ENCODE assay signal across 12 cellular contexts in the genomic region with DNA sequence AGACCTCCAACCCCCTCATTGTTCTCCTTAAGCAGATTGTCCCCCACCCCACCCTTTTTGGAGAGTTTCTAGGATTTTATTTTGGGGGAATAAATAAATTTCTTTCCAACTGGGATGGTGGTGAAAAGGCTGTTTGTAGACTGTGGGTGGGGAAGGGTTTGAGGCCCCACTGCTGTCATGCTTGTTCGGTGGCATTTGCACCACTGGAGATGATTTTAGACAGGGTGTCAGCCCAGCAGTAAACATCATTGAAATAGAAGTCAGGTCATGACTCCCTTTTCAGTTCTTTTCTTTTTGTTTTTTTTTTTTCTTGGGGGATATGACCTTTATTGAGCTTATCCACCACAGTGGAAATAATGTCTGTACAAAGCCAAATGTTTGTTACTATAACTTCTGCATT. TPM values are rescaled to one million over a fixed set of nuclear protein-coding genes. Genes with fewer than 3 reads are reported as not detected.
DNase-seq lines count a peak whose midpoint lies in the region; ATAC-seq and TF ChIP-seq lines count a peak whose summit lies in the region.
"Had no signal": no experiment of that assay in that cellular context is flagged by ENCODE, and none has a peak within 500 bp of the region (broad histone marks: within the 10 kb centered on the region; RNA-seq: fewer than 3 reads in every experiment).

No MANE protein-coding gene starts in this region.

- ATAC-seq in activated CD8-positive, alpha-beta T cell treated with anti-CD3 and anti-CD28 coated beads for 36 hours, result peak; percentile 37
- peak; percentile 45 for ATAC-seq in stimulated activated naive CD8-positive, alpha-beta T cell treated with anti-CD3 and anti-CD28 coated beads, Interleukin-15, Interleukin-2, amounts not matched to agents 100 U/mL and 50 U/mL, for 24 hours
- ATAC-seq in GM21526 (IDR thresholded peaks at IDR 0.05; ENCODE audit: low FRiP score, unreplicated experiment) (no peak), HG03469 (IDR thresholded peaks at IDR 0.05; ENCODE audit: unreplicated experiment) (no peak)

- no peak for TF ChIP-seq CTCF in activated CD8-positive, alpha-beta T cell treated with anti-CD3 and anti-CD28 coated beads for 36 hours (IDR thresholded peaks at IDR 0.05)

- peaks cover 76% of the 10 kb centered on the region for H3K4me1 Mint-ChIP-seq in activated naive CD4-positive, alpha-beta T cell treated with anti-CD3 and anti-CD28 coated beads, Interleukin-2, amount 10 ng/mL, durations not matched to agents 7 days and 5 days
- H3K4me1 Mint-ChIP-seq in activated CD8-positive, alpha-beta T cell treated with anti-CD3 and anti-CD28 coated beads for 36 hours (ENCODE audit: low read depth), result peaks cover 80% of the 10 kb centered on the region
- H3K4me1 Mint-ChIP-seq in immature natural killer cell, result peaks cover 69 to 81% of the 10 kb centered on the region in 2 donors

- no peak for DNase-seq in activated naive CD4-positive, alpha-beta T cell treated with anti-CD3 and anti-CD28 coated beads, Interleukin-2, amount 10 ng/mL, durations not matched to agents 7 days and 5 days
- no peak for DNase-seq in activated naive CD4-positive, alpha-beta T cell (lab: John Stamatoyannopoulos, UW)
- DNase-seq in activated CD8-positive, alpha-beta T cell treated with anti-CD3 and anti-CD28 coated beads for 36 hours, result peak; percentile 37
- DNase-seq in immature natural killer cell (no peak), NCI-H146 (lab: John Stamatoyannopoulos, UW) (no peak)
- DNase-seq in stimulated activated naive CD8-positive, alpha-beta T cell treated with anti-CD3 and anti-CD28 coated beads, Interleukin-15, Interleukin-2, amounts not matched to agents 100 U/mL and 50 U/mL, for 24 hours, result no peak
- DNase-seq: dermis blood vessel endothelial cell, NCI-H2029 treated with DMSO at 0.1 percent for 48 hours, posterior cingulate gyrus, transverse colon had no signal

- H3K27me3 Mint-ChIP-seq in activated naive CD4-positive, alpha-beta T cell treated with anti-CD3 and anti-CD28 coated beads, Interleukin-2, amount 10 ng/mL, durations not matched to agents 7 days and 5 days, result no peaks in the 10 kb centered on the region
- no peaks in the 10 kb centered on the region for H3K27me3 Mint-ChIP-seq in activated CD8-positive, alpha-beta T cell treated with anti-CD3 and anti-CD28 coated beads for 36 hours
- peaks cover 0 to 7% (median 6%) of the 10 kb centered on the region in 3 donors for H3K27me3 Mint-ChIP-seq in immature natural killer cell (ENCODE audit: low read depth in 3 of 3)

- CTCF ChIA-PET in activated naive CD4-positive, alpha-beta T cell treated with anti-CD3 and anti-CD28 coated beads, Interleukin-2, amount 10 ng/mL, durations not matched to agents 7 days and 5 days (lab: Charles Lee), result interaction anchor here (0.8 to 2.2 kb wide), 6 partner anchors 10 to 35 kb away, joined by 3 to 13 read pairs (median 4); partner anchors contain the start of gene UBAC2
- CTCF ChIA-PET in activated CD8-positive, alpha-beta T cell treated with anti-CD3 and anti-CD28 coated beads for 36 hours (lab: Charles Lee), result interaction anchor here (0.9 to 1.6 kb wide), 10 partner anchors 8 to 126 kb away, joined by 3 to 6 read pairs (median 4); partner anchors contain the start of genes GPR18 and UBAC2

- peaks cover 47% of the 10 kb centered on the region for H3K36me3 Mint-ChIP-seq in activated naive CD4-positive, alpha-beta T cell treated with anti-CD3 and anti-CD28 coated beads, Interleukin-2, amount 10 ng/mL, durations not matched to agents 7 days and 5 days
- peaks cover 38% of the 10 kb centered on the region for H3K36me3 Mint-ChIP-seq in activated CD8-positive, alpha-beta T cell treated with anti-CD3 and anti-CD28 coated beads for 36 hours (ENCODE audit: low read depth)
- peaks cover 0 to 3% (median 3%) of the 10 kb centered on the region in 3 donors for H3K36me3 Mint-ChIP-seq in immature natural killer cell

- peak overlapping the region; percentile 73 for H3K4me3 Mint-ChIP-seq in activated naive CD4-positive, alpha-beta T cell treated with anti-CD3 and anti-CD28 coated beads, Interleukin-2, amount 10 ng/mL, durations not matched to agents 7 days and 5 days
- H3K4me3 Mint-ChIP-seq in activated CD8-positive, alpha-beta T cell treated with anti-CD3 and anti-CD28 coated beads for 36 hours, result peak overlapping the region; percentile 74
- H3K4me3 Mint-ChIP-seq in immature natural killer cell, result peak overlapping the region; percentile 85 to 93 (median 89)

- no peaks in the 10 kb centered on the region for H3K9me3 Mint-ChIP-seq in activated naive CD4-positive, alpha-beta T cell treated with anti-CD3 and anti-CD28 coated beads, Interleukin-2, amount 10 ng/mL, durations not matched to agents 7 days and 5 days
- H3K9me3 Mint-ChIP-seq in activated CD8-positive, alpha-beta T cell treated with anti-CD3 and anti-CD28 coated beads for 36 hours, result no peaks in the 10 kb centered on the region
- no peaks in the 10 kb centered on the region for H3K9me3 Mint-ChIP-seq in immature natural killer cell

- POLR2A ChIA-PET in activated CD8-positive, alpha-beta T cell treated with anti-CD3 and anti-CD28 coated beads for 36 hours (lab: Charles Lee), result interaction anchor here (0.6 to 6.2 kb wide), 9 partner anchors 13 to 159 kb away, joined by 3 to 91 read pairs (median 4); partner anchors contain the start of gene UBAC2

- H3K27ac Mint-ChIP-seq in activated naive CD4-positive, alpha-beta T cell treated with anti-CD3 and anti-CD28 coated beads, Interleukin-2, amount 10 ng/mL, durations not matched to agents 7 days and 5 days, result peak overlapping the region; percentile 97
- H3K27ac Mint-ChIP-seq in activated CD8-positive, alpha-beta T cell treated with anti-CD3 and anti-CD28 coated beads for 36 hours, result peak overlapping the region; percentile 91
- peak overlapping the region; percentile 93 to 96 (median 94) for H3K27ac Mint-ChIP-seq in immature natural killer cell

- intact Hi-C loops in activated CD8-positive, alpha-beta T cell treated with anti-CD3 and anti-CD28 coated beads for 36 hours (cut with micrococcal nuclease), result loop anchor here (2.0 to 5.0 kb wide), 3 partner anchors 14 to 43 kb away; partner anchors contain the start of genes GPR18 and UBAC2

RNA-seq across cellular contexts. Expression of gene UBAC2, which starts 14.0 kb away (rescaled TPM):
- 10 to 100 TPM; 63.7 to 68.4 TPM for total RNA-seq in activated CD8-positive, alpha-beta T cell treated with anti-CD3 and anti-CD28 coated beads for 36 hours
- polyA plus RNA-seq in immature natural killer cell, result 100 to 1,000 TPM; 114 to 130 (median 115) TPM

RNA-seq across cellular contexts. Expression of gene GPR18, which starts 43.5 kb away (rescaled TPM):
- total RNA-seq in activated CD8-positive, alpha-beta T cell treated with anti-CD3 and anti-CD28 coated beads for 36 hours, result 10 to 100 TPM; 11.4 to 11.6 TPM
- 10 to 100 TPM; 10.1 to 30.0 (median 21.1) TPM for polyA plus RNA-seq in immature natural killer cell
- total RNA-seq: dermis blood vessel endothelial cell had no signal

Comparison
In these comparisons a context has a peak if more than half of its experiments do, and no peak if none do; other contexts are left out.
1. ATAC-seq: peak in activated CD8-positive, alpha-beta T cell treated with anti-CD3 and anti-CD28 coated beads for 36 hours (single experiment) and stimulated activated naive CD8-positive, alpha-beta T cell treated with anti-CD3 and anti-CD28 coated beads, Interleukin-15, Interleukin-2, amounts not matched to agents 100 U/mL and 50 U/mL, for 24 hours (single experiment); none in GM21526 (single experiment) and HG03469 (single experiment).
2. Peak in every context shown above with its lines, with median percentiles within 50 percentile points of each other: H3K27ac Mint-ChIP-seq and H3K4me3 Mint-ChIP-seq.